ENCODE assay signal across 1 cellular context in the genomic region with DNA sequence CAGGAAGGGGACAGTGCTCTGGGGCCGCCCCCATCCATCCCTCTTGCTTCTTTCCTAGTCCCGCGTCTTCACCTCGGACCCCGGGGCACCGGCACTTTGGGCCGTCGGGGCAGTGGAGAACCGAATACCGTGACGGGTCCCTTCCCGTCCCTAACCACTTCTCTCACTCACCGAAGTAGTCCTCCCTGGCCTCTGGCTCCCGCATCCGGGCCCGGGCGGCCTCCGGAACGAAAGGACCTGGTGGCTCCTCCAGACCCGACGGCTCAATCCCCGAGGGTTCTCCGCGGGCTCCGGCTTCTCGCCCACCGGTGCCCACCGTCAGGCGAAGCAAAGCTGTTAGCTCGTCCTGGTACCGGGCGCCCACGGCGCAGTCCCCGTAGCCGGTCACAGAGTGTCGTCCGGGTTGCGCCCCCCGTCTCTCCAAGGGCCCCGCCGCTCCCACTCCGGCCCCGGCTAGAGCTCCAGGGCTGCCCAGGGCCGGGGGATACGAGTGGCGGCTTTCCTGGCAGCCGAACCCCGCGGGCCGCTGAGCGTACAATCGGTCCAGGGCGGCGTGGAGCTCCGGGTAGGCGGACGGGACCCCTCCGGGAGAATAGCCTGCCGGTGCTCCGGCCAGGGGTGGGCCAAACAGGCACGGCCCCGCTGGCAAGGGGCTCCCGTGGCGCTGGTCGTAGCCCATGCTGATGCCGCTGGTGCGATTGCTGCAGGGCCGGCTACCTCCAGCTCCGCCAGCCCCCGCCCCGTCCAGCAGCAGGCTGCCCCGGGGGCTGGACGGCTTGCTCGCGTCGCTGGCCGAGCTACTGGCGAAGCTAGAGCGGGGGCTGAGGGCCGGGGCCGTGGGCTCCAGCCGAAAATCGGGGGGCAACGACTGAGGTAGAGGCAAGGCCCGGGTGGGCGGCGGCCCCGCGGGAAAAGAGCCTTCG.
TF ChIP-seq lines count a peak whose summit lies in the region.

No MANE protein-coding gene starts in this region.

TF ChIP-seq in HepG2, 621 proteins besides CTCF, POLR2A, EP300 and RAD21 (continued from another document and continues in another):
- TF ChIP-seq ZNF816 (CRISPR knock-in tag; IDR thresholded peaks at IDR 0.05; ENCODE audit: borderline replicate concordance) (no peak), ZNF383 (CRISPR knock-in tag; IDR thresholded peaks at IDR 0.05; ENCODE audit: borderline replicate concordance) (0 out of 2 replicates have a peak, but pooled peaks have one; percentile 30), ZFX (CRISPR knock-in tag; IDR thresholded peaks at IDR 0.05; ENCODE audit: low read depth) (peak; percentile 69), ELF1 (CRISPR knock-in tag; IDR thresholded peaks at IDR 0.05) (no peak; the same call in none of the 2 replicates), ELF3 (CRISPR knock-in tag; IDR thresholded peaks at IDR 0.05) (no peak; the same call in 1 of the 2 replicates), ZMAT3 (CRISPR knock-in tag; conservative IDR thresholded peaks at IDR 0.05) (no peak), ARNT2 (CRISPR knock-in tag; IDR thresholded peaks at IDR 0.05; ENCODE audit: low read depth) (no peak; the same call in 1 of the 2 replicates), FIP1L1 (IDR thresholded peaks at IDR 0.05; ENCODE audit: borderline replicate concordance, insufficient read depth, low read depth, low read length) (0 out of 2 replicates have a peak, but pooled peaks have one; percentile 40), SNRNP70 (IDR thresholded peaks at IDR 0.05; ENCODE audit: low read depth, low read length) (0 out of 2 replicates have a peak, but pooled peaks have one; percentile 85), ZFYVE20 (CRISPR knock-in tag; IDR thresholded peaks at IDR 0.05; ENCODE audit: borderline replicate concordance, low read depth) (no peak), CSRNP1 (CRISPR knock-in tag; IDR thresholded peaks at IDR 0.05) (no peak), ZSCAN25 (CRISPR knock-in tag; IDR thresholded peaks at IDR 0.05) (0 out of 2 replicates have a peak, but pooled peaks have one; percentile 30), NFE2 (CRISPR knock-in tag; IDR thresholded peaks at IDR 0.05) (no peak), PCBP1 (IDR thresholded peaks at IDR 0.05; ENCODE audit: borderline replicate concordance, low read depth, low read length) (0 out of 2 replicates have a peak, but pooled peaks have one; percentile 75), THYN1 (CRISPR knock-in tag; IDR thresholded peaks at IDR 0.05; ENCODE audit: borderline replicate concordance, low read depth) (no peak), ZNF207 (IDR thresholded peaks at IDR 0.05; ENCODE audit: borderline replicate concordance) (no peak), ZNF747 (CRISPR knock-in tag; IDR thresholded peaks at IDR 0.05; ENCODE audit: borderline replicate concordance) (peak; percentile 43; the same call in 1 of the 2 replicates), ZNF44 (CRISPR knock-in tag; IDR thresholded peaks at IDR 0.05) (peak; percentile 52; the same call in 1 of the 2 replicates), YEATS4 (CRISPR knock-in tag; IDR thresholded peaks at IDR 0.05; ENCODE audit: borderline replicate concordance) (no peak), YEATS2 (CRISPR knock-in tag; IDR thresholded peaks at IDR 0.05; ENCODE audit: borderline replicate concordance) (peak; percentile 12; the same call in 1 of the 2 replicates), AFF4 (CRISPR knock-in tag; IDR thresholded peaks at IDR 0.05) (0 out of 2 replicates have a peak, but pooled peaks have one; percentile 72), HOXA5 (CRISPR knock-in tag; IDR thresholded peaks at IDR 0.05) (no peak), NBN (conservative IDR thresholded peaks at IDR 0.05) (no peak), HOXA3 (CRISPR knock-in tag; IDR thresholded peaks at IDR 0.05) (no peak), CERS6 (CRISPR knock-in tag; IDR thresholded peaks at IDR 0.05) (no peak), CHD2 (IDR thresholded peaks at IDR 0.05; ENCODE audit: low read depth, low read length) (no peak), ZNF782 (CRISPR knock-in tag; IDR thresholded peaks at IDR 0.05; ENCODE audit: borderline replicate concordance) (peak; percentile 78; the same call in 1 of the 2 replicates), ZNF761 (CRISPR knock-in tag; conservative IDR thresholded peaks at IDR 0.05) (peak; percentile 73), JUN (CRISPR knock-in tag; IDR thresholded peaks at IDR 0.05) (peak; percentile 4; the same call in 1 of the 2 replicates), ZNF160 (CRISPR knock-in tag; IDR thresholded peaks at IDR 0.05) (no peak), ZZZ3 (CRISPR knock-in tag; IDR thresholded peaks at IDR 0.05; ENCODE audit: borderline replicate concordance) (peak; percentile 35; the same call in 1 of the 2 replicates), ZMYM3 (CRISPR knock-in tag; IDR thresholded peaks at IDR 0.05) (peak; percentile 10; the same call in 1 of the 2 replicates), ZSCAN9 (CRISPR knock-in tag; IDR thresholded peaks at IDR 0.05; ENCODE audit: borderline replicate concordance) (0 out of 2 replicates have a peak, but pooled peaks have one; percentile 0), NR2F1 (CRISPR knock-in tag; IDR thresholded peaks at IDR 0.05) (peak in 1 of 2 experiments; percentile 49; a peak in 1 of 4 replicates), ASH2L (IDR thresholded peaks at IDR 0.05; ENCODE audit: insufficient read length, low read depth, low read length) (peak; percentile 76), TOE1 (CRISPR knock-in tag; IDR thresholded peaks at IDR 0.05) (no peak), RNF2 (conservative IDR thresholded peaks at IDR 0.05; ENCODE audit: low read depth) (no peak), LRRFIP1 (CRISPR knock-in tag; conservative IDR thresholded peaks at IDR 0.05) (0 out of 2 replicates have a peak, but pooled peaks have one; percentile 18), RXRB (CRISPR knock-in tag; IDR thresholded peaks at IDR 0.05; ENCODE audit: borderline replicate concordance) (no peak; the same call in none of the 2 replicates), FOXP1 (IDR thresholded peaks at IDR 0.05) (no peak), FOXP1 (CRISPR knock-in tag; IDR thresholded peaks at IDR 0.05) (no peak), NR2C2 (CRISPR knock-in tag; IDR thresholded peaks at IDR 0.05; ENCODE audit: borderline replicate concordance) (0 out of 2 replicates have a peak, but pooled peaks have one; percentile 23), FLYWCH1 (CRISPR knock-in tag; IDR thresholded peaks at IDR 0.05) (no peak), NCOR1 (IDR thresholded peaks at IDR 0.05; ENCODE audit: borderline replicate concordance, low read length) (0 out of 2 replicates have a peak, but pooled peaks have one; percentile 3), ZNF124 (CRISPR knock-in tag; IDR thresholded peaks at IDR 0.05) (no peak; the same call in none of the 2 replicates)
- TF ChIP-seq, protein P1, sequence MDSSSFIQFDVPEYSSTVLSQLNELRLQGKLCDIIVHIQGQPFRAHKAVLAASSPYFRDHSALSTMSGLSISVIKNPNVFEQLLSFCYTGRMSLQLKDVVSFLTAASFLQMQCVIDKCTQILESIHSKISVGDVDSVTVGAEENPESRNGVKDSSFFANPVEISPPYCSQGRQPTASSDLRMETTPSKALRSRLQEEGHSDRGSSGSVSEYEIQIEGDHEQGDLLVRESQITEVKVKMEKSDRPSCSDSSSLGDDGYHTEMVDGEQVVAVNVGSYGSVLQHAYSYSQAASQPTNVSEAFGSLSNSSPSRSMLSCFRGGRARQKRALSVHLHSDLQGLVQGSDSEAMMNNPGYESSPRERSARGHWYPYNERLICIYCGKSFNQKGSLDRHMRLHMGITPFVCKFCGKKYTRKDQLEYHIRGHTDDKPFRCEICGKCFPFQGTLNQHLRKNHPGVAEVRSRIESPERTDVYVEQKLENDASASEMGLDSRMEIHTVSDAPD (CRISPR knock-in tag; IDR thresholded peaks at IDR 0.05): no peak
- TF ChIP-seq, protein P2, sequence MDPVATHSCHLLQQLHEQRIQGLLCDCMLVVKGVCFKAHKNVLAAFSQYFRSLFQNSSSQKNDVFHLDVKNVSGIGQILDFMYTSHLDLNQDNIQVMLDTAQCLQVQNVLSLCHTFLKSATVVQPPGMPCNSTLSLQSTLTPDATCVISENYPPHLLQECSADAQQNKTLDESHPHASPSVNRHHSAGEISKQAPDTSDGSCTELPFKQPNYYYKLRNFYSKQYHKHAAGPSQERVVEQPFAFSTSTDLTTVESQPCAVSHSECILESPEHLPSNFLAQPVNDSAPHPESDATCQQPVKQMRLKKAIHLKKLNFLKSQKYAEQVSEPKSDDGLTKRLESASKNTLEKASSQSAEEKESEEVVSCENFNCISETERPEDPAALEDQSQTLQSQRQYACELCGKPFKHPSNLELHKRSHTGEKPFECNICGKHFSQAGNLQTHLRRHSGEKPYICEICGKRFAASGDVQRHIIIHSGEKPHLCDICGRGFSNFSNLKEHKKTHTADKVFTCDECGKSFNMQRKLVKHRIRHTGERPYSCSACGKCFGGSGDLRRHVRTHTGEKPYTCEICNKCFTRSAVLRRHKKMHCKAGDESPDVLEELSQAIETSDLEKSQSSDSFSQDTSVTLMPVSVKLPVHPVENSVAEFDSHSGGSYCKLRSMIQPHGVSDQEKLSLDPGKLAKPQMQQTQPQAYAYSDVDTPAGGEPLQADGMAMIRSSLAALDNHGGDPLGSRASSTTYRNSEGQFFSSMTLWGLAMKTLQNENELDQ (CRISPR knock-in tag; IDR thresholded peaks at IDR 0.05; ENCODE audit: borderline replicate concordance): no peak
